In genomic region chr6:134806151-134806550, GRCh38 we compare ENCODE assay signal across 16 cellular contexts.
A peak's percentile ranks its signal among the peaks of the same experiment; 100 is the strongest.
DNase-seq lines count a peak whose midpoint lies in the region; ATAC-seq and TF ChIP-seq lines count a peak whose summit lies in the region.
"Had no signal": no experiment of that assay in that cellular context is flagged by ENCODE, and none has a peak within 500 bp of the region (broad histone marks: within the 10 kb centered on the region; RNA-seq: fewer than 3 reads in every experiment).

No MANE protein-coding gene starts in this region.

- no peak overlapping the region for H3K4ac ChIP-seq in IMR-90 (ENCODE audit: low read depth, low read length)

- H3K18ac ChIP-seq in IMR-90 (ENCODE audit: low read depth, low read length), result no peak overlapping the region; the same call in 1 of the 2 replicates

- H4K20me1 ChIP-seq in BLaER1 treated with 17β-estradiol and CSF1 and Interleukin-3, amounts not matched to agents 10 nM and 100 nM, result no peaks in the 10 kb centered on the region
- no peaks in the 10 kb centered on the region for H4K20me1 ChIP-seq in IMR-90 (ENCODE audit: insufficient read depth, low read length)

- CTCF ChIA-PET in IMR-90 (lab: Yijun Ruan, JAX), result no interaction called here

- H2BK120ac ChIP-seq in IMR-90 (ENCODE audit: low read depth, low read length), result no peak overlapping the region

- no peak overlapping the region for H2AFZ ChIP-seq in IMR-90 (replicated peaks; ENCODE audit: low read length, poor library complexity)
- H2AFZ ChIP-seq: GM23248 had no signal

- H3K4me1 ChIP-seq in BLaER1 treated with 17β-estradiol and CSF1 and Interleukin-3, amounts not matched to agents 10 nM and 100 nM, result peaks cover 0 to 22% (median 13%) of the 10 kb centered on the region in 10 experiments; a peak in 15 of 20 replicates
- H3K4me1 ChIP-seq in IMR-90 (ENCODE audit: control insufficient read depth, insufficient read depth, low read length), result peaks cover 10% of the 10 kb centered on the region
- H3K4me1 ChIP-seq in tibial artery, result no peaks in the 10 kb centered on the region
- H3K4me1 ChIP-seq: HAP-1 had no signal

- H3K27ac ChIP-seq in BLaER1 treated with 17β-estradiol and CSF1 and Interleukin-3, amounts not matched to agents 10 nM and 100 nM, result no peak overlapping the region
- H3K27ac ChIP-seq in IMR-90 (ENCODE audit: insufficient read depth, low read length), result no peak overlapping the region
- H3K27ac ChIP-seq in tibial artery, result no peak overlapping the region
- H3K27ac ChIP-seq: GM23248, KMS-11 had no signal

- H2BK20ac ChIP-seq in IMR-90 (ENCODE audit: low read depth, low read length), result no peak overlapping the region

- ATAC-seq in IMR-90 (ENCODE audit: low read depth), result no peak

- H4K8ac ChIP-seq in IMR-90 (ENCODE audit: low read depth in 2 of 2, low read length in 2 of 2), result no peak overlapping the region; a peak in 1 of 4 replicates

- H3K9me1 ChIP-seq in IMR-90 (ENCODE audit: insufficient read depth, low read length), result no peaks in the 10 kb centered on the region; the same call in 1 of the 2 replicates

- POLR2A ChIA-PET in IMR-90 (lab: Charles Lee; ENCODE audit: unreplicated experiment), result no interaction called here

- H3K9ac ChIP-seq in BLaER1 treated with 17β-estradiol and CSF1 and Interleukin-3, amounts not matched to agents 10 nM and 100 nM, result no peak overlapping the region; a peak in 1 of 22 replicates
- no peak overlapping the region for H3K9ac ChIP-seq in IMR-90 (ENCODE audit: low read depth, low read length)
- H3K9ac ChIP-seq: GM23248, KMS-11 had no signal

- no peak overlapping the region for H2AK5ac ChIP-seq in IMR-90 (ENCODE audit: low read depth, low read length)

- TF ChIP-seq CTCF in AG09319 (IDR thresholded peaks at IDR 0.05; ENCODE audit: low read depth, low read length) (no peak), IMR-90 (conservative IDR thresholded peaks at IDR 0.05; ENCODE audit: low read depth, low read length) (no peak), tibial artery (IDR thresholded peaks at IDR 0.05) (no peak)

- H2BK5ac ChIP-seq in IMR-90 (ENCODE audit: low read depth, low read length, poor library complexity, severe bottlenecking), result no peak overlapping the region

- H3K79me1 ChIP-seq in IMR-90 (ENCODE audit: low read depth in 1 of 2, low read length in 2 of 2), result no peaks in the 10 kb centered on the region

- H2BK15ac ChIP-seq in IMR-90 (ENCODE audit: low read depth, low read length), result 0 out of 3 replicates have a peak overlapping the region, but pooled peaks have one; percentile 37

- intact Hi-C loops in IMR-90 (cut with micrococcal nuclease) (no loop called here), tibial artery (cut with DNase I; ENCODE audit: low total_unique reads) (no loop called here)

- no peak overlapping the region for H2AK9ac ChIP-seq in IMR-90 (replicated peaks; ENCODE audit: low read depth, low read length, poor library complexity)

- dilution Hi-C loops in IMR-90 (cut with HindIII; ENCODE audit: low sequenced_read_pairs, unreplicated experiment), result no loop called here

- H3K56ac ChIP-seq in IMR-90 (ENCODE audit: extremely low read depth, insufficient read depth, low read length), result no peak overlapping the region

- DNase-seq in AG09319 (ENCODE audit: extremely low read depth, low read depth) (peak; percentile 58), IMR-90 (no peak), fibroblast of gingiva (ENCODE audit: low read depth) (peak; percentile 38), middle frontal gyrus (ENCODE audit: extremely low spot score, low spot score) (no peak), tibial artery (no peak), medulla oblongata (ENCODE audit: extremely low spot score) (no peak), ureter (ENCODE audit: low spot score) (no peak)
- DNase-seq: BE2C; CD4-positive, alpha-beta memory T cell; DMS 273 treated with DMSO at 0.1 percent for 48 hours; DMS53; GF-D8; GM23248 had no signal

- H3K14ac ChIP-seq in IMR-90 (replicated peaks; ENCODE audit: low read depth, low read length), result no peak overlapping the region

- no peak for TF ChIP-seq RAD21 in IMR-90 (IDR thresholded peaks at IDR 0.05; ENCODE audit: low read length)

- no peak overlapping the region; the same call in 1 of the 2 replicates for H4K5ac ChIP-seq in IMR-90 (ENCODE audit: low read depth, low read length)

- H4K91ac ChIP-seq in IMR-90 (ENCODE audit: insufficient read depth, low read depth, low read length), result no peak overlapping the region

- no peak overlapping the region for H3K23ac ChIP-seq in IMR-90 (ENCODE audit: low read depth, low read length)

- H3K9me3 ChIP-seq in BLaER1 treated with 17β-estradiol and CSF1 and Interleukin-3, amounts not matched to agents 10 nM and 100 nM (replicated peaks in 1 of 11), result no peaks in the 10 kb centered on the region
- H3K9me3 ChIP-seq in IMR-90 (ENCODE audit: control insufficient read depth, insufficient read depth, low read length) (no peaks in the 10 kb centered on the region), tibial artery (no peaks in the 10 kb centered on the region)
- H3K9me3 ChIP-seq: BE2C, HAP-1 had no signal

- no TSS peak for BruUV-seq in IMR-90 (replicated peaks; lab: Mats Ljungman, UMichigan)

- no peak overlapping the region for H3K4me3 ChIP-seq in BLaER1 treated with 17β-estradiol and CSF1 and Interleukin-3, amounts not matched to agents 10 nM and 100 nM
- no peak overlapping the region for H3K4me3 ChIP-seq in IMR-90 (ENCODE audit: insufficient read depth, low read depth, low read length)
- no peak overlapping the region for H3K4me3 ChIP-seq in tibial artery
- H3K4me3 ChIP-seq: GM23248, HAP-1 had no signal

- H3K4me2 ChIP-seq in BLaER1 treated with 17β-estradiol and CSF1 and Interleukin-3, amounts not matched to agents 10 nM and 100 nM, result peak overlapping the region; percentile 7 to 67 (median 55); a peak in 16 of 22 replicates
- no peak overlapping the region; the same call in 1 of the 2 replicates for H3K4me2 ChIP-seq in IMR-90 (ENCODE audit: low read depth, low read length)
- H3K4me2 ChIP-seq: KMS-11 had no signal

- no peak for TF ChIP-seq POLR2A in IMR-90 (IDR thresholded peaks at IDR 0.05; ENCODE audit: low read depth, low read length)

- H3K27me3 ChIP-seq in BLaER1 treated with 17β-estradiol and CSF1 and Interleukin-3, amounts not matched to agents 10 nM and 100 nM, result no peaks in the 10 kb centered on the region
- H3K27me3 ChIP-seq in IMR-90 (ENCODE audit: control insufficient read depth, insufficient read depth, low read length) (no peaks in the 10 kb centered on the region), tibial artery (no peaks in the 10 kb centered on the region)
- H3K27me3 ChIP-seq: BE2C had no signal

- no peaks in the 10 kb centered on the region for H3K36me3 ChIP-seq in BLaER1 treated with 17β-estradiol and CSF1 and Interleukin-3, amounts not matched to agents 10 nM and 100 nM
- no peaks in the 10 kb centered on the region for H3K36me3 ChIP-seq in IMR-90 (ENCODE audit: control insufficient read depth, insufficient read depth, low read length)
- H3K36me3 ChIP-seq in tibial artery, result no peaks in the 10 kb centered on the region
- H3K36me3 ChIP-seq: BE2C, HAP-1 had no signal

- in situ Hi-C loops in IMR-90 (cut with MboI; ENCODE audit: low sequenced_read_pairs), result no loop called here

- no CpG with 5 or more reads among the region's 2 CpGs for WGBS in IMR-90 (ENCODE audit: extremely low coverage in 2 of 2, insufficient read length in 1 of 2), 2 experiments

TF ChIP-seq in IMR-90, 13 proteins besides CTCF, POLR2A, EP300 and RAD21:
- TF ChIP-seq RFX5 (IDR thresholded peaks at IDR 0.05; ENCODE audit: low read depth, low read length), result no peak
- no peak for TF ChIP-seq CEBPB (IDR thresholded peaks at IDR 0.05; ENCODE audit: low read depth, low read length)
- no peak for TF ChIP-seq SMC3 (IDR thresholded peaks at IDR 0.05; ENCODE audit: low read depth, low read length)
- no peak for TF ChIP-seq BHLHE40 (IDR thresholded peaks at IDR 0.05; ENCODE audit: low read depth, low read length)
- no peak for TF ChIP-seq FOS (IDR thresholded peaks at IDR 0.05; ENCODE audit: low read depth, low read length)
- TF ChIP-seq MAFK (IDR thresholded peaks at IDR 0.05; ENCODE audit: low read depth, low read length), result no peak
- TF ChIP-seq CHD1 (IDR thresholded peaks at IDR 0.05; ENCODE audit: low read depth, low read length), result no peak
- no peak for TF ChIP-seq RCOR1 (IDR thresholded peaks at IDR 0.05; ENCODE audit: insufficient replicate concordance, low read length)
- TF ChIP-seq USF2 (IDR thresholded peaks at IDR 0.05; ENCODE audit: low read depth, low read length), result no peak
- TF ChIP-seq MAZ (IDR thresholded peaks at IDR 0.05; ENCODE audit: borderline replicate concordance, low read depth, low read length), result no peak

Comparison
In these comparisons a context has a peak if more than half of its experiments do, and no peak if none do; other contexts are left out.
1. DNase-seq: peak in AG09319 (single experiment) and fibroblast of gingiva (single experiment); none in IMR-90 (single experiment), middle frontal gyrus (single experiment), tibial artery (0 of 2), medulla oblongata (single experiment) and ureter (single experiment).